8 cellular contexts compared by ENCODE assay signal in genomic region chr3:106428565-106428994, GRCh38.
DNase-seq lines count a peak whose midpoint lies in the region; ATAC-seq and TF ChIP-seq lines count a peak whose summit lies in the region.

No MANE protein-coding gene starts in this region.

- TF ChIP-seq CTCF in RWPE1 (conservative IDR thresholded peaks at IDR 0.05; ENCODE audit: low read depth): no peak
- no peak for TF ChIP-seq CTCF in fibroblast of villous mesenchyme (IDR thresholded peaks at IDR 0.05; ENCODE audit: insufficient read depth, low read depth, low read length)
- no peak for TF ChIP-seq CTCF in GM13976 (IDR thresholded peaks at IDR 0.05; ENCODE audit: borderline replicate concordance, control extremely low read depth, extremely low read depth, insufficient read depth, missing control alignments)

- in situ Hi-C loops in GM13976 (cut with MboI; ENCODE audit: low sequenced_read_pairs, unreplicated experiment): no loop called here

- no peak overlapping the region for H3K4me3 ChIP-seq in fibroblast of villous mesenchyme (ENCODE audit: low read depth, low read length)

- DNase-seq in NK-92 treated with Interleukin-12 subunit alpha and Interleukin-12 subunit beta, amount 100 ng/mL, for 24 hours (lab: John Stamatoyannopoulos, UW): peak; percentile 11
- DNase-seq in NK-92 (lab: John Stamatoyannopoulos, UW; ENCODE audit: unreplicated experiment): no peak
- peak; percentile 79 for DNase-seq in RWPE1 (ENCODE audit: low spot score)
- peak; percentile 97 for DNase-seq in fibroblast of villous mesenchyme (ENCODE audit: low read depth)
- peak in 2 of 3 experiments; percentile 27 to 31 for DNase-seq in stimulated activated CD4-positive, alpha-beta T cell treated with anti-CD3 and anti-CD28 coated beads, TNF-alpha, amount 100 ng/mL, for 24 hours (ENCODE audit: low read depth in 3 of 3)
- no peak for DNase-seq in DMS79 (lab: John Stamatoyannopoulos, UW)
- no peak for DNase-seq in GM13976 (ENCODE audit: low spot score)

- ATAC-seq in HG02884 (IDR thresholded peaks at IDR 0.05; ENCODE audit: unreplicated experiment): no peak

- no peak overlapping the region for H3K27ac ChIP-seq in RWPE1

- CTCF ChIA-PET in RWPE1 (lab: Yijun Ruan, JAX): no interaction called here

- POLR2A ChIA-PET in RWPE1 (lab: Yijun Ruan, JAX; ENCODE audit: low non-redundant PET): interaction anchor here (0.6 kb wide), 1 partner anchor 835 kb away, joined by 3 read pairs; no protein-coding TSS in a partner anchor

Comparison
In these comparisons a context has a peak if more than half of its experiments do, and no peak if none do; other contexts are left out.
1. DNase-seq: peak in NK-92 treated with Interleukin-12 subunit alpha and Interleukin-12 subunit beta, amount 100 ng/mL, for 24 hours (single experiment), RWPE1 (single experiment), fibroblast of villous mesenchyme (single experiment) and stimulated activated CD4-positive, alpha-beta T cell treated with anti-CD3 and anti-CD28 coated beads, TNF-alpha, amount 100 ng/mL, for 24 hours (2 of 3); none in NK-92 (single experiment), DMS79 (single experiment) and GM13976 (single experiment).